In the genomic region with DNA sequence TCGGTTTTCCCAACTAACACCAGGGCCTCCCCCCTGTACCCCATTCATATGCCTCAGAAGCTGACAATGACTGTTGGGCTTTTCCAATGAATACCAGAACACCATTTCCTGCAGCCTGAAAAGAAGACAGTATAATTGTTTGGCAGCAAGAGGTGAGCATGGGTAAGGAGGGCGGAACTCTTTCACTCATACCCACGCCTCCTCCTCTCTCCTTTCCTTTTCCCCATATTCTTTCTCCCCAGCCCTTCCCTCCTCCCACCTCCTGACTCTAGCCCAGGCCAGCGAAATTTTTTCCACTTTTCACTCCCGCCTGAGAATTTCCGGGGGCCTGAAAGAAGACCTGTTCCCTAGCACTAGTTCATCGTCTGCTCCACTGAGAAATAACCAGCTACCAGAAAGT, we compare ENCODE assay signal across 1 cellular context.
TF ChIP-seq lines count a peak whose summit lies in the region.

No MANE protein-coding gene starts in this region.

TF ChIP-seq in GM23338, 12 proteins besides CTCF, POLR2A, EP300 and RAD21:
- TF ChIP-seq, protein P1, sequence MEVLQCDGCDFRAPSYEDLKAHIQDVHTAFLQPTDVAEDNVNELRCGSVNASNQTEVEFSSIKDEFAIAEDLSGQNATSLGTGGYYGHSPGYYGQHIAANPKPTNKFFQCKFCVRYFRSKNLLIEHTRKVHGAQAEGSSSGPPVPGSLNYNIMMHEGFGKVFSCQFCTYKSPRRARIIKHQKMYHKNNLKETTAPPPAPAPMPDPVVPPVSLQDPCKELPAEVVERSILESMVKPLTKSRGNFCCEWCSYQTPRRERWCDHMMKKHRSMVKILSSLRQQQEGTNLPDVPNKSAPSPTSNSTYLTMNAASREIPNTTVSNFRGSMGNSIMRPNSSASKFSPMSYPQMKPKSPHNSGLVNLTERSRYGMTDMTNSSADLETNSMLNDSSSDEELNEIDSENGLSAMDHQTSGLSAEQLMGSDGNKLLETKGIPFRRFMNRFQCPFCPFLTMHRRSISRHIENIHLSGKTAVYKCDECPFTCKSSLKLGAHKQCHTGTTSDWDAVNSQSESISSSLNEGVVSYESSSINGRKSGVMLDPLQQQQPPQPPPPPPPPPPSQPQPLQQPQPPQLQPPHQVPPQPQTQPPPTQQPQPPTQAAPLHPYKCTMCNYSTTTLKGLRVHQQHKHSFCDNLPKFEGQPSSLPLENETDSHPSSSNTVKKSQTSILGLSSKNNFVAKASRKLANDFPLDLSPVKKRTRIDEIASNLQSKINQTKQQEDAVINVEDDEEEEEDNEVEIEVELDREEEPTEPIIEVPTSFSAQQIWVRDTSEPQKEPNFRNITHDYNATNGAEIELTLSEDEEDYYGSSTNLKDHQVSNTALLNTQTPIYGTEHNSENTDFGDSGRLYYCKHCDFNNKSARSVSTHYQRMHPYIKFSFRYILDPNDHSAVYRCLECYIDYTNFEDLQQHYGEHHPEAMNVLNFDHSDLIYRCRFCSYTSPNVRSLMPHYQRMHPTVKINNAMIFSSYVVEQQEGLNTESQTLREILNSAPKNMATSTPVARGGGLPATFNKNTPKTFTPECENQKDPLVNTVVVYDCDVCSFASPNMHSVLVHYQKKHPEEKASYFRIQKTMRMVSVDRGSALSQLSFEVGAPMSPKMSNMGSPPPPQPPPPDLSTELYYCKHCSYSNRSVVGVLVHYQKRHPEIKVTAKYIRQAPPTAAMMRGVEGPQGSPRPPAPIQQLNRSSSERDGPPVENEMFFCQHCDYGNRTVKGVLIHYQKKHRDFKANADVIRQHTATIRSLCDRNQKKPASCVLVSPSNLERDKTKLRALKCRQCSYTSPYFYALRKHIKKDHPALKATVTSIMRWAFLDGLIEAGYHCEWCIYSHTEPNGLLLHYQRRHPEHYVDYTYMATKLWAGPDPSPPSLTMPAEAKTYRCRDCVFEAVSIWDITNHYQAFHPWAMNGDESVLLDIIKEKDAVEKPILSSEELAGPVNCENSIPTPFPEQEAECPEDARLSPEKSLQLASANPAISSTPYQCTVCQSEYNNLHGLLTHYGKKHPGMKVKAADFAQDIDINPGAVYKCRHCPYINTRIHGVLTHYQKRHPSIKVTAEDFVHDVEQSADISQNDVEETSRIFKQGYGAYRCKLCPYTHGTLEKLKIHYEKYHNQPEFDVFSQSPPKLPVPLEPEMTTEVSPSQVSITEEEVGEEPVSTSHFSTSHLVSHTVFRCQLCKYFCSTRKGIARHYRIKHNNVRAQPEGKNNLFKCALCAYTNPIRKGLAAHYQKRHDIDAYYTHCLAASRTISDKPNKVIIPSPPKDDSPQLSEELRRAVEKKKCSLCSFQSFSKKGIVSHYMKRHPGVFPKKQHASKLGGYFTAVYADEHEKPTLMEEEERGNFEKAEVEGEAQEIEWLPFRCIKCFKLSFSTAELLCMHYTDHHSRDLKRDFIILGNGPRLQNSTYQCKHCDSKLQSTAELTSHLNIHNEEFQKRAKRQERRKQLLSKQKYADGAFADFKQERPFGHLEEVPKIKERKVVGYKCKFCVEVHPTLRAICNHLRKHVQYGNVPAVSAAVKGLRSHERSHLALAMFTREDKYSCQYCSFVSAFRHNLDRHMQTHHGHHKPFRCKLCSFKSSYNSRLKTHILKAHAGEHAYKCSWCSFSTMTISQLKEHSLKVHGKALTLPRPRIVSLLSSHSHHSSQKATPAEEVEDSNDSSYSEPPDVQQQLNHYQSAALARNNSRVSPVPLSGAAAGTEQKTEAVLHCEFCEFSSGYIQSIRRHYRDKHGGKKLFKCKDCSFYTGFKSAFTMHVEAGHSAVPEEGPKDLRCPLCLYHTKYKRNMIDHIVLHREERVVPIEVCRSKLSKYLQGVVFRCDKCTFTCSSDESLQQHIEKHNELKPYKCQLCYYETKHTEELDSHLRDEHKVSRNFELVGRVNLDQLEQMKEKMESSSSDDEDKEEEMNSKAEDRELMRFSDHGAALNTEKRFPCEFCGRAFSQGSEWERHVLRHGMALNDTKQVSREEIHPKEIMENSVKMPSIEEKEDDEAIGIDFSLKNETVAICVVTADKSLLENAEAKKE (CRISPR knock-in tag; IDR thresholded peaks at IDR 0.05), result no peak
- TF ChIP-seq NANOG (IDR thresholded peaks at IDR 0.05; ENCODE audit: borderline replicate concordance), result no peak
- no peak for TF ChIP-seq EZH2 (IDR thresholded peaks at IDR 0.05; ENCODE audit: low read depth, unreplicated experiment)
- TF ChIP-seq STAT1 (IDR thresholded peaks at IDR 0.05; ENCODE audit: unreplicated experiment), result no peak
